Comparison of ENCODE assay signal across 1 cellular context in genomic region chr22:19432092-19432844, GRCh38.
TF ChIP-seq lines count a peak whose summit lies in the region.

Gene MRPL40 (plus strand): TSS chr22:19432545. CDS start chr22:19432555, 10 bp downstream.

TF ChIP-seq in HepG2, 621 proteins besides CTCF, POLR2A, EP300 and RAD21 (continued from another document and continues in another):
- TF ChIP-seq ARID3A (IDR thresholded peaks at IDR 0.05; ENCODE audit: low read depth, low read length): peak; percentile 64
- peak; percentile 66 for TF ChIP-seq HNF4A (CRISPR knock-in tag; IDR thresholded peaks at IDR 0.05)
- no peak for TF ChIP-seq PLSCR1 (CRISPR knock-in tag; IDR thresholded peaks at IDR 0.05; ENCODE audit: borderline replicate concordance)
- TF ChIP-seq, protein P1, sequence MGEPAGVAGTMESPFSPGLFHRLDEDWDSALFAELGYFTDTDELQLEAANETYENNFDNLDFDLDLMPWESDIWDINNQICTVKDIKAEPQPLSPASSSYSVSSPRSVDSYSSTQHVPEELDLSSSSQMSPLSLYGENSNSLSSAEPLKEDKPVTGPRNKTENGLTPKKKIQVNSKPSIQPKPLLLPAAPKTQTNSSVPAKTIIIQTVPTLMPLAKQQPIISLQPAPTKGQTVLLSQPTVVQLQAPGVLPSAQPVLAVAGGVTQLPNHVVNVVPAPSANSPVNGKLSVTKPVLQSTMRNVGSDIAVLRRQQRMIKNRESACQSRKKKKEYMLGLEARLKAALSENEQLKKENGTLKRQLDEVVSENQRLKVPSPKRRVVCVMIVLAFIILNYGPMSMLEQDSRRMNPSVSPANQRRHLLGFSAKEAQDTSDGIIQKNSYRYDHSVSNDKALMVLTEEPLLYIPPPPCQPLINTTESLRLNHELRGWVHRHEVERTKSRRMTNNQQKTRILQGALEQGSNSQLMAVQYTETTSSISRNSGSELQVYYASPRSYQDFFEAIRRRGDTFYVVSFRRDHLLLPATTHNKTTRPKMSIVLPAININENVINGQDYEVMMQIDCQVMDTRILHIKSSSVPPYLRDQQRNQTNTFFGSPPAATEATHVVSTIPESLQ (CRISPR knock-in tag; conservative IDR thresholded peaks at IDR 0.05): peak; percentile 85; the same call in 1 of the 2 replicates
- peak; percentile 51; the same call in 1 of the 2 replicates for TF ChIP-seq ZBTB21 (CRISPR knock-in tag; IDR thresholded peaks at IDR 0.05)
- TF ChIP-seq ZNF274 (CRISPR knock-in tag; IDR thresholded peaks at IDR 0.05): peak; percentile 97
- TF ChIP-seq, protein P2, sequence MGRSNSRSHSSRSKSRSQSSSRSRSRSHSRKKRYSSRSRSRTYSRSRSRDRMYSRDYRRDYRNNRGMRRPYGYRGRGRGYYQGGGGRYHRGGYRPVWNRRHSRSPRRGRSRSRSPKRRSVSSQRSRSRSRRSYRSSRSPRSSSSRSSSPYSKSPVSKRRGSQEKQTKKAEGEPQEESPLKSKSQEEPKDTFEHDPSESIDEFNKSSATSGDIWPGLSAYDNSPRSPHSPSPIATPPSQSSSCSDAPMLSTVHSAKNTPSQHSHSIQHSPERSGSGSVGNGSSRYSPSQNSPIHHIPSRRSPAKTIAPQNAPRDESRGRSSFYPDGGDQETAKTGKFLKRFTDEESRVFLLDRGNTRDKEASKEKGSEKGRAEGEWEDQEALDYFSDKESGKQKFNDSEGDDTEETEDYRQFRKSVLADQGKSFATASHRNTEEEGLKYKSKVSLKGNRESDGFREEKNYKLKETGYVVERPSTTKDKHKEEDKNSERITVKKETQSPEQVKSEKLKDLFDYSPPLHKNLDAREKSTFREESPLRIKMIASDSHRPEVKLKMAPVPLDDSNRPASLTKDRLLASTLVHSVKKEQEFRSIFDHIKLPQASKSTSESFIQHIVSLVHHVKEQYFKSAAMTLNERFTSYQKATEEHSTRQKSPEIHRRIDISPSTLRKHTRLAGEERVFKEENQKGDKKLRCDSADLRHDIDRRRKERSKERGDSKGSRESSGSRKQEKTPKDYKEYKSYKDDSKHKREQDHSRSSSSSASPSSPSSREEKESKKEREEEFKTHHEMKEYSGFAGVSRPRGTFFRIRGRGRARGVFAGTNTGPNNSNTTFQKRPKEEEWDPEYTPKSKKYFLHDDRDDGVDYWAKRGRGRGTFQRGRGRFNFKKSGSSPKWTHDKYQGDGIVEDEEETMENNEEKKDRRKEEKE (IDR thresholded peaks at IDR 0.05): no peak
- no peak; the same call in 1 of the 2 replicates for TF ChIP-seq ZNF512B (CRISPR knock-in tag; IDR thresholded peaks at IDR 0.05; ENCODE audit: borderline replicate concordance)
- TF ChIP-seq YEATS4 (CRISPR knock-in tag; IDR thresholded peaks at IDR 0.05; ENCODE audit: borderline replicate concordance): peak; percentile 99
- TF ChIP-seq NR3C1 (CRISPR knock-in tag; IDR thresholded peaks at IDR 0.05): no peak
- no peak for TF ChIP-seq NFE2L1 (CRISPR knock-in tag; IDR thresholded peaks at IDR 0.05; ENCODE audit: borderline replicate concordance)
- TF ChIP-seq, protein P3, sequence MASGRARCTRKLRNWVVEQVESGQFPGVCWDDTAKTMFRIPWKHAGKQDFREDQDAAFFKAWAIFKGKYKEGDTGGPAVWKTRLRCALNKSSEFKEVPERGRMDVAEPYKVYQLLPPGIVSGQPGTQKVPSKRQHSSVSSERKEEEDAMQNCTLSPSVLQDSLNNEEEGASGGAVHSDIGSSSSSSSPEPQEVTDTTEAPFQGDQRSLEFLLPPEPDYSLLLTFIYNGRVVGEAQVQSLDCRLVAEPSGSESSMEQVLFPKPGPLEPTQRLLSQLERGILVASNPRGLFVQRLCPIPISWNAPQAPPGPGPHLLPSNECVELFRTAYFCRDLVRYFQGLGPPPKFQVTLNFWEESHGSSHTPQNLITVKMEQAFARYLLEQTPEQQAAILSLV (CRISPR knock-in tag; IDR thresholded peaks at IDR 0.05; ENCODE audit: borderline replicate concordance): peak; percentile 82; the same call in 1 of the 2 replicates
- TF ChIP-seq, protein P4, sequence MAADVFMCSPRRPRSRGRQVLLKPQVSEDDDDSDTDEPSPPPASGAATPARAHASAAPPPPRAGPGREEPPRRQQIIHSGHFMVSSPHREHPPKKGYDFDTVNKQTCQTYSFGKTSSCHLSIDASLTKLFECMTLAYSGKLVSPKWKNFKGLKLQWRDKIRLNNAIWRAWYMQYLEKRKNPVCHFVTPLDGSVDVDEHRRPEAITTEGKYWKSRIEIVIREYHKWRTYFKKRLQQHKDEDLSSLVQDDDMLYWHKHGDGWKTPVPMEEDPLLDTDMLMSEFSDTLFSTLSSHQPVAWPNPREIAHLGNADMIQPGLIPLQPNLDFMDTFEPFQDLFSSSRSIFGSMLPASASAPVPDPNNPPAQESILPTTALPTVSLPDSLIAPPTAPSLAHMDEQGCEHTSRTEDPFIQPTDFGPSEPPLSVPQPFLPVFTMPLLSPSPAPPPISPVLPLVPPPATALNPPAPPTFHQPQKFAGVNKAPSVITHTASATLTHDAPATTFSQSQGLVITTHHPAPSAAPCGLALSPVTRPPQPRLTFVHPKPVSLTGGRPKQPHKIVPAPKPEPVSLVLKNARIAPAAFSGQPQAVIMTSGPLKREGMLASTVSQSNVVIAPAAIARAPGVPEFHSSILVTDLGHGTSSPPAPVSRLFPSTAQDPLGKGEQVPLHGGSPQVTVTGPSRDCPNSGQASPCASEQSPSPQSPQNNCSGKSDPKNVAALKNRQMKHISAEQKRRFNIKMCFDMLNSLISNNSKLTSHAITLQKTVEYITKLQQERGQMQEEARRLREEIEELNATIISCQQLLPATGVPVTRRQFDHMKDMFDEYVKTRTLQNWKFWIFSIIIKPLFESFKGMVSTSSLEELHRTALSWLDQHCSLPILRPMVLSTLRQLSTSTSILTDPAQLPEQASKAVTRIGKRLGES (CRISPR knock-in tag; IDR thresholded peaks at IDR 0.05; ENCODE audit: borderline replicate concordance): no peak
- TF ChIP-seq KDM4B (CRISPR knock-in tag; IDR thresholded peaks at IDR 0.05): no peak; the same call in 1 of the 2 replicates
- TF ChIP-seq ZNF607 (CRISPR knock-in tag; IDR thresholded peaks at IDR 0.05; ENCODE audit: borderline replicate concordance): peak; percentile 97
- TF ChIP-seq ZNF460 (CRISPR knock-in tag; IDR thresholded peaks at IDR 0.05; ENCODE audit: borderline replicate concordance): peak; percentile 52; the same call in 1 of the 2 replicates
- peak; percentile 98 for TF ChIP-seq GATAD1 (CRISPR knock-in tag; IDR thresholded peaks at IDR 0.05)
- peak; percentile 95 for TF ChIP-seq SP5 (CRISPR knock-in tag; IDR thresholded peaks at IDR 0.05; ENCODE audit: borderline replicate concordance, low read depth)
- no peak for TF ChIP-seq CC2D1A (CRISPR knock-in tag; IDR thresholded peaks at IDR 0.05)
- no peak for TF ChIP-seq ZFP41 (CRISPR knock-in tag; IDR thresholded peaks at IDR 0.05; ENCODE audit: borderline replicate concordance)
- TF ChIP-seq ZBTB20 (CRISPR knock-in tag; IDR thresholded peaks at IDR 0.05; ENCODE audit: borderline replicate concordance, low read depth): peak; percentile 77
- TF ChIP-seq ZNF619 (CRISPR knock-in tag; IDR thresholded peaks at IDR 0.05): peak; percentile 55; the same call in 1 of the 2 replicates
- TF ChIP-seq HNRNPLL (IDR thresholded peaks at IDR 0.05; ENCODE audit: low read depth, low read length, poor library complexity, severe bottlenecking): peak; percentile 90
- TF ChIP-seq HMG20B (CRISPR knock-in tag; conservative IDR thresholded peaks at IDR 0.05): peak; percentile 76
- TF ChIP-seq U2AF1 (optimal IDR thresholded peaks at IDR 0.05; ENCODE audit: low read depth, low read length): peak; percentile 88
- no peak for TF ChIP-seq REXO4 (CRISPR knock-in tag; IDR thresholded peaks at IDR 0.05; ENCODE audit: borderline replicate concordance)
- peak; percentile 91; the same call in 1 of the 2 replicates for TF ChIP-seq REL (CRISPR knock-in tag; conservative IDR thresholded peaks at IDR 0.05)
- TF ChIP-seq PREB (CRISPR knock-in tag; IDR thresholded peaks at IDR 0.05): peak; percentile 86; the same call in 1 of the 2 replicates
- TF ChIP-seq SAP130 (CRISPR knock-in tag; IDR thresholded peaks at IDR 0.05; ENCODE audit: low read depth): peak; percentile 97
- TF ChIP-seq ISL2 (CRISPR knock-in tag; IDR thresholded peaks at IDR 0.05): peak; percentile 87
- TF ChIP-seq BORCS8-MEF2B (CRISPR knock-in tag; IDR thresholded peaks at IDR 0.05): peak; percentile 94
- TF ChIP-seq ZNF354B (CRISPR knock-in tag; IDR thresholded peaks at IDR 0.05): peak; percentile 97
- TF ChIP-seq ZFAT (CRISPR knock-in tag; conservative IDR thresholded peaks at IDR 0.05): no peak
- peak; percentile 32; the same call in 1 of the 2 replicates for TF ChIP-seq ZBTB8A (CRISPR knock-in tag; IDR thresholded peaks at IDR 0.05; ENCODE audit: borderline replicate concordance, low read depth)
- TF ChIP-seq, protein P5, sequence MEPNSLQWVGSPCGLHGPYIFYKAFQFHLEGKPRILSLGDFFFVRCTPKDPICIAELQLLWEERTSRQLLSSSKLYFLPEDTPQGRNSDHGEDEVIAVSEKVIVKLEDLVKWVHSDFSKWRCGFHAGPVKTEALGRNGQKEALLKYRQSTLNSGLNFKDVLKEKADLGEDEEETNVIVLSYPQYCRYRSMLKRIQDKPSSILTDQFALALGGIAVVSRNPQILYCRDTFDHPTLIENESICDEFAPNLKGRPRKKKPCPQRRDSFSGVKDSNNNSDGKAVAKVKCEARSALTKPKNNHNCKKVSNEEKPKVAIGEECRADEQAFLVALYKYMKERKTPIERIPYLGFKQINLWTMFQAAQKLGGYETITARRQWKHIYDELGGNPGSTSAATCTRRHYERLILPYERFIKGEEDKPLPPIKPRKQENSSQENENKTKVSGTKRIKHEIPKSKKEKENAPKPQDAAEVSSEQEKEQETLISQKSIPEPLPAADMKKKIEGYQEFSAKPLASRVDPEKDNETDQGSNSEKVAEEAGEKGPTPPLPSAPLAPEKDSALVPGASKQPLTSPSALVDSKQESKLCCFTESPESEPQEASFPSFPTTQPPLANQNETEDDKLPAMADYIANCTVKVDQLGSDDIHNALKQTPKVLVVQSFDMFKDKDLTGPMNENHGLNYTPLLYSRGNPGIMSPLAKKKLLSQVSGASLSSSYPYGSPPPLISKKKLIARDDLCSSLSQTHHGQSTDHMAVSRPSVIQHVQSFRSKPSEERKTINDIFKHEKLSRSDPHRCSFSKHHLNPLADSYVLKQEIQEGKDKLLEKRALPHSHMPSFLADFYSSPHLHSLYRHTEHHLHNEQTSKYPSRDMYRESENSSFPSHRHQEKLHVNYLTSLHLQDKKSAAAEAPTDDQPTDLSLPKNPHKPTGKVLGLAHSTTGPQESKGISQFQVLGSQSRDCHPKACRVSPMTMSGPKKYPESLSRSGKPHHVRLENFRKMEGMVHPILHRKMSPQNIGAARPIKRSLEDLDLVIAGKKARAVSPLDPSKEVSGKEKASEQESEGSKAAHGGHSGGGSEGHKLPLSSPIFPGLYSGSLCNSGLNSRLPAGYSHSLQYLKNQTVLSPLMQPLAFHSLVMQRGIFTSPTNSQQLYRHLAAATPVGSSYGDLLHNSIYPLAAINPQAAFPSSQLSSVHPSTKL (CRISPR knock-in tag; IDR thresholded peaks at IDR 0.05): peak; percentile 89
- TF ChIP-seq MLLT10 (CRISPR knock-in tag; IDR thresholded peaks at IDR 0.05): no peak
- TF ChIP-seq CCDC6 (CRISPR knock-in tag; IDR thresholded peaks at IDR 0.05): peak; percentile 97
- TF ChIP-seq ZNF562 (CRISPR knock-in tag; IDR thresholded peaks at IDR 0.05; ENCODE audit: borderline replicate concordance): no peak; the same call in 1 of the 2 replicates
- TF ChIP-seq SRSF4 (IDR thresholded peaks at IDR 0.05; ENCODE audit: low read depth, low read length, poor library complexity, severe bottlenecking): peak; percentile 40
- peak; percentile 97 for TF ChIP-seq ZIK1 (CRISPR knock-in tag; IDR thresholded peaks at IDR 0.05; ENCODE audit: borderline replicate concordance, low read depth)
